Comparison of ENCODE assay signal across 1 cellular context in the genomic region with DNA sequence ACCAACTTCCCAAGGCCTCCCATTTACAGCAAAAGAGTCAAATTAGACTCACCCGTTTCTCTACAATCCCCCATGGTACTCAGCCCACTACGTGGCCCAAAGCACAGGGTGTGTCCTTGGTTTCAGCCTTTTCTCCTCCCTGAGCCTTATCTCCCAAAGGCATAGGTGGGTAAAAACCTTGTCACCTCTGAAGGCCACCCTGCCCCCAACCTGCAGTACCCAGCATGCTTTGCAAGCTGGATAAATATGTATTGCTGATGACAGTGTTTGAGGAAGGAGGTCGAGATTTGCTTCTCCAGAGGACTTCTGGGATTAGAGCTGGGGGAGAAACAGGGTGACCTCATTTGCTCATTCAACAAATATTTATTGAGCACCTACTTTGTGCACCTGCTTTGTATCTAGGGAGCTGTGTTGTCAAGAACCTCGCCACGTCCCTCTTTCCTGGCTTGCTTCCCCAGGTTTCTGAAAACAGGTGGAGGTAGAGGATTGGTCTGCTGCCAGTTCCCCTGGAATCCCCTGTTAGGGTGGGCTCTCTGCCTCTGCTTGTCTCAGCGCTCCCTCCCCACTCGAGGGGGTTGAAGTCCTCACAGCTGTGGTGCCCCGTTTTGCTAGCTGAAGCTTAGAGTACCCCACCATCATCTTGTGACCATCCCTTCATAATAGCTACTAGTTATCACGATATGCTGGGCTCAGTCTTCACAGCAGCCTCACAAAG.
A peak's percentile ranks its signal among the peaks of the same experiment; 100 is the strongest.
TF ChIP-seq lines count a peak whose summit lies in the region.

No MANE protein-coding gene starts in this region.

TF ChIP-seq in HepG2, 621 proteins besides CTCF, POLR2A, EP300 and RAD21 (continued from another document and continues in another):
- TF ChIP-seq TAF1 (CRISPR knock-in tag; IDR thresholded peaks at IDR 0.05) (0 out of 2 replicates have a peak, but pooled peaks have one; percentile 10), ZNF24 (IDR thresholded peaks at IDR 0.05) (no peak), DR1 (CRISPR knock-in tag; IDR thresholded peaks at IDR 0.05) (no peak), RBFOX2 (IDR thresholded peaks at IDR 0.05; ENCODE audit: low read depth, low read length) (no peak; the same call in 1 of the 2 replicates), SMARCE1 (IDR thresholded peaks at IDR 0.05; ENCODE audit: borderline replicate concordance) (no peak), SP4 (CRISPR knock-in tag; IDR thresholded peaks at IDR 0.05) (peak; percentile 45; the same call in 1 of the 2 replicates), SPEN (CRISPR knock-in tag; IDR thresholded peaks at IDR 0.05; ENCODE audit: low read depth) (no peak), DMAP1 (CRISPR knock-in tag; IDR thresholded peaks at IDR 0.05) (no peak; the same call in 1 of the 2 replicates), ZNF17 (CRISPR knock-in tag; IDR thresholded peaks at IDR 0.05) (no peak), ZBTB20 (CRISPR knock-in tag; IDR thresholded peaks at IDR 0.05; ENCODE audit: borderline replicate concordance, low read depth) (no peak), CHD4 (IDR thresholded peaks at IDR 0.05; ENCODE audit: borderline replicate concordance, low read length) (no peak), MATR3 (CRISPR knock-in tag; IDR thresholded peaks at IDR 0.05) (no peak), ZSCAN29 (CRISPR knock-in tag; conservative IDR thresholded peaks at IDR 0.05) (no peak)
- TF ChIP-seq, protein P1, sequence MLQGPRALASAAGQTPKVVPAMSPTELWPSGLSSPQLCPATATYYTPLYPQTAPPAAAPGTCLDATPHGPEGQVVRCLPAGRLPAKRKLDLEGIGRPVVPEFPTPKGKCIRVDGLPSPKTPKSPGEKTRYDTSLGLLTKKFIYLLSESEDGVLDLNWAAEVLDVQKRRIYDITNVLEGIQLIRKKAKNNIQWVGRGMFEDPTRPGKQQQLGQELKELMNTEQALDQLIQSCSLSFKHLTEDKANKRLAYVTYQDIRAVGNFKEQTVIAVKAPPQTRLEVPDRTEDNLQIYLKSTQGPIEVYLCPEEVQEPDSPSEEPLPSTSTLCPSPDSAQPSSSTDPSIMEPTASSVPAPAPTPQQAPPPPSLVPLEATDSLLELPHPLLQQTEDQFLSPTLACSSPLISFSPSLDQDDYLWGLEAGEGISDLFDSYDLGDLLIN (CRISPR knock-in tag; IDR thresholded peaks at IDR 0.05; ENCODE audit: borderline replicate concordance): no peak
- TF ChIP-seq, protein P2, sequence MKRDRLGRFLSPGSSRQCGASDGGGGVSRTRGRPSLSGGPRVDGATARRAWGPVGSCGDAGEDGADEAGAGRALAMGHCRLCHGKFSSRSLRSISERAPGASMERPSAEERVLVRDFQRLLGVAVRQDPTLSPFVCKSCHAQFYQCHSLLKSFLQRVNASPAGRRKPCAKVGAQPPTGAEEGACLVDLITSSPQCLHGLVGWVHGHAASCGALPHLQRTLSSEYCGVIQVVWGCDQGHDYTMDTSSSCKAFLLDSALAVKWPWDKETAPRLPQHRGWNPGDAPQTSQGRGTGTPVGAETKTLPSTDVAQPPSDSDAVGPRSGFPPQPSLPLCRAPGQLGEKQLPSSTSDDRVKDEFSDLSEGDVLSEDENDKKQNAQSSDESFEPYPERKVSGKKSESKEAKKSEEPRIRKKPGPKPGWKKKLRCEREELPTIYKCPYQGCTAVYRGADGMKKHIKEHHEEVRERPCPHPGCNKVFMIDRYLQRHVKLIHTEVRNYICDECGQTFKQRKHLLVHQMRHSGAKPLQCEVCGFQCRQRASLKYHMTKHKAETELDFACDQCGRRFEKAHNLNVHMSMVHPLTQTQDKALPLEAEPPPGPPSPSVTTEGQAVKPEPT (CRISPR knock-in tag; IDR thresholded peaks at IDR 0.05; ENCODE audit: low read depth): no peak
- TF ChIP-seq, protein P3, sequence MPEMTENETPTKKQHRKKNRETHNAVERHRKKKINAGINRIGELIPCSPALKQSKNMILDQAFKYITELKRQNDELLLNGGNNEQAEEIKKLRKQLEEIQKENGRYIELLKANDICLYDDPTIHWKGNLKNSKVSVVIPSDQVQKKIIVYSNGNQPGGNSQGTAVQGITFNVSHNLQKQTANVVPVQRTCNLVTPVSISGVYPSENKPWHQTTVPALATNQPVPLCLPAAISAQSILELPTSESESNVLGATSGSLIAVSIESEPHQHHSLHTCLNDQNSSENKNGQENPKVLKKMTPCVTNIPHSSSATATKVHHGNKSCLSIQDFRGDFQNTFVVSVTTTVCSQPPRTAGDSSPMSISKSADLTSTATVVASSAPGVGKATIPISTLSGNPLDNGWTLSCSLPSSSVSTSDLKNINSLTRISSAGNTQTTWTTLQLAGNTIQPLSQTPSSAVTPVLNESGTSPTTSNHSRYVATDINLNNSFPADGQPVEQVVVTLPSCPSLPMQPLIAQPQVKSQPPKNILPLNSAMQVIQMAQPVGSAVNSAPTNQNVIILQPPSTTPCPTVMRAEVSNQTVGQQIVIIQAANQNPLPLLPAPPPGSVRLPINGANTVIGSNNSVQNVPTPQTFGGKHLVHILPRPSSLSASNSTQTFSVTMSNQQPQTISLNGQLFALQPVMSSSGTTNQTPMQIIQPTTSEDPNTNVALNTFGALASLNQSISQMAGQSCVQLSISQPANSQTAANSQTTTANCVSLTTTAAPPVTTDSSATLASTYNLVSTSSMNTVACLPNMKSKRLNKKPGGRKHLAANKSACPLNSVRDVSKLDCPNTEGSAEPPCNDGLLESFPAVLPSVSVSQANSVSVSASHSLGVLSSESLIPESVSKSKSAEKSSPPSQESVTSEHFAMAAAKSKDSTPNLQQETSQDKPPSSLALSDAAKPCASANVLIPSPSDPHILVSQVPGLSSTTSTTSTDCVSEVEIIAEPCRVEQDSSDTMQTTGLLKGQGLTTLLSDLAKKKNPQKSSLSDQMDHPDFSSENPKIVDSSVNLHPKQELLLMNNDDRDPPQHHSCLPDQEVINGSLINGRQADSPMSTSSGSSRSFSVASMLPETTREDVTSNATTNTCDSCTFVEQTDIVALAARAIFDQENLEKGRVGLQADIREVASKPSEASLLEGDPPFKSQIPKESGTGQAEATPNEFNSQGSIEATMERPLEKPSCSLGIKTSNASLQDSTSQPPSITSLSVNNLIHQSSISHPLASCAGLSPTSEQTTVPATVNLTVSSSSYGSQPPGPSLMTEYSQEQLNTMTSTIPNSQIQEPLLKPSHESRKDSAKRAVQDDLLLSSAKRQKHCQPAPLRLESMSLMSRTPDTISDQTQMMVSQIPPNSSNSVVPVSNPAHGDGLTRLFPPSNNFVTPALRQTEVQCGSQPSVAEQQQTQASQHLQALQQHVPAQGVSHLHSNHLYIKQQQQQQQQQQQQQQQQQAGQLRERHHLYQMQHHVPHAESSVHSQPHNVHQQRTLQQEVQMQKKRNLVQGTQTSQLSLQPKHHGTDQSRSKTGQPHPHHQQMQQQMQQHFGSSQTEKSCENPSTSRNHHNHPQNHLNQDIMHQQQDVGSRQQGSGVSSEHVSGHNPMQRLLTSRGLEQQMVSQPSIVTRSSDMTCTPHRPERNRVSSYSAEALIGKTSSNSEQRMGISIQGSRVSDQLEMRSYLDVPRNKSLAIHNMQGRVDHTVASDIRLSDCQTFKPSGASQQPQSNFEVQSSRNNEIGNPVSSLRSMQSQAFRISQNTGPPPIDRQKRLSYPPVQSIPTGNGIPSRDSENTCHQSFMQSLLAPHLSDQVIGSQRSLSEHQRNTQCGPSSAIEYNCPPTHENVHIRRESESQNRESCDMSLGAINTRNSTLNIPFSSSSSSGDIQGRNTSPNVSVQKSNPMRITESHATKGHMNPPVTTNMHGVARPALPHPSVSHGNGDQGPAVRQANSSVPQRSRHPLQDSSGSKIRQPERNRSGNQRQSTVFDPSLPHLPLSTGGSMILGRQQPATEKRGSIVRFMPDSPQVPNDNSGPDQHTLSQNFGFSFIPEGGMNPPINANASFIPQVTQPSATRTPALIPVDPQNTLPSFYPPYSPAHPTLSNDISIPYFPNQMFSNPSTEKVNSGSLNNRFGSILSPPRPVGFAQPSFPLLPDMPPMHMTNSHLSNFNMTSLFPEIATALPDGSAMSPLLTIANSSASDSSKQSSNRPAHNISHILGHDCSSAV (CRISPR knock-in tag; IDR thresholded peaks at IDR 0.05; ENCODE audit: borderline replicate concordance): no peak
- TF ChIP-seq, protein P4, sequence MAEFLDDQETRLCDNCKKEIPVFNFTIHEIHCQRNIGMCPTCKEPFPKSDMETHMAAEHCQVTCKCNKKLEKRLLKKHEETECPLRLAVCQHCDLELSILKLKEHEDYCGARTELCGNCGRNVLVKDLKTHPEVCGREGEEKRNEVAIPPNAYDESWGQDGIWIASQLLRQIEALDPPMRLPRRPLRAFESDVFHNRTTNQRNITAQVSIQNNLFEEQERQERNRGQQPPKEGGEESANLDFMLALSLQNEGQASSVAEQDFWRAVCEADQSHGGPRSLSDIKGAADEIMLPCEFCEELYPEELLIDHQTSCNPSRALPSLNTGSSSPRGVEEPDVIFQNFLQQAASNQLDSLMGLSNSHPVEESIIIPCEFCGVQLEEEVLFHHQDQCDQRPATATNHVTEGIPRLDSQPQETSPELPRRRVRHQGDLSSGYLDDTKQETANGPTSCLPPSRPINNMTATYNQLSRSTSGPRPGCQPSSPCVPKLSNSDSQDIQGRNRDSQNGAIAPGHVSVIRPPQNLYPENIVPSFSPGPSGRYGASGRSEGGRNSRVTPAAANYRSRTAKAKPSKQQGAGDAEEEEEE (CRISPR knock-in tag; IDR thresholded peaks at IDR 0.05; ENCODE audit: borderline replicate concordance): no peak
- TF ChIP-seq, protein P5, sequence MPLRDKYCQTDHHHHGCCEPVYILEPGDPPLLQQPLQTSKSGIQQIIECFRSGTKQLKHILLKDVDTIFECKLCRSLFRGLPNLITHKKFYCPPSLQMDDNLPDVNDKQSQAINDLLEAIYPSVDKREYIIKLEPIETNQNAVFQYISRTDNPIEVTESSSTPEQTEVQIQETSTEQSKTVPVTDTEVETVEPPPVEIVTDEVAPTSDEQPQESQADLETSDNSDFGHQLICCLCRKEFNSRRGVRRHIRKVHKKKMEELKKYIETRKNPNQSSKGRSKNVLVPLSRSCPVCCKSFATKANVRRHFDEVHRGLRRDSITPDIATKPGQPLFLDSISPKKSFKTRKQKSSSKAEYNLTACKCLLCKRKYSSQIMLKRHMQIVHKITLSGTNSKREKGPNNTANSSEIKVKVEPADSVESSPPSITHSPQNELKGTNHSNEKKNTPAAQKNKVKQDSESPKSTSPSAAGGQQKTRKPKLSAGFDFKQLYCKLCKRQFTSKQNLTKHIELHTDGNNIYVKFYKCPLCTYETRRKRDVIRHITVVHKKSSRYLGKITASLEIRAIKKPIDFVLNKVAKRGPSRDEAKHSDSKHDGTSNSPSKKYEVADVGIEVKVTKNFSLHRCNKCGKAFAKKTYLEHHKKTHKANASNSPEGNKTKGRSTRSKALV (CRISPR knock-in tag; IDR thresholded peaks at IDR 0.05): no peak
- TF ChIP-seq, protein P6, sequence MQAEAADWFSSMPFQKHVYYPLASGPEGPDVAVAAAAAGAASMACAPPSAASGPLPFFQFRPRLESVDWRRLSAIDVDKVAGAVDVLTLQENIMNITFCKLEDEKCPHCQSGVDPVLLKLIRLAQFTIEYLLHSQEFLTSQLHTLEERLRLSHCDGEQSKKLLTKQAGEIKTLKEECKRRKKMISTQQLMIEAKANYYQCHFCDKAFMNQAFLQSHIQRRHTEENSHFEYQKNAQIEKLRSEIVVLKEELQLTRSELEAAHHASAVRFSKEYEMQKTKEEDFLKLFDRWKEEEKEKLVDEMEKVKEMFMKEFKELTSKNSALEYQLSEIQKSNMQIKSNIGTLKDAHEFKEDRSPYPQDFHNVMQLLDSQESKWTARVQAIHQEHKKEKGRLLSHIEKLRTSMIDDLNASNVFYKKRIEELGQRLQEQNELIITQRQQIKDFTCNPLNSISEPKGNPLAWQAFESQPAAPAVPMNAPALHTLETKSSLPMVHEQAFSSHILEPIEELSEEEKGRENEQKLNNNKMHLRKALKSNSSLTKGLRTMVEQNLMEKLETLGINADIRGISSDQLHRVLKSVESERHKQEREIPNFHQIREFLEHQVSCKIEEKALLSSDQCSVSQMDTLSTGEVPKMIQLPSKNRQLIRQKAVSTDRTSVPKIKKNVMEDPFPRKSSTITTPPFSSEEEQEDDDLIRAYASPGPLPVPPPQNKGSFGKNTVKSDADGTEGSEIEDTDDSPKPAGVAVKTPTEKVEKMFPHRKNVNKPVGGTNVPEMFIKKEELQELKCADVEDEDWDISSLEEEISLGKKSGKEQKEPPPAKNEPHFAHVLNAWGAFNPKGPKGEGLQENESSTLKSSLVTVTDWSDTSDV (CRISPR knock-in tag; IDR thresholded peaks at IDR 0.05): no peak
- TF ChIP-seq, protein P7, sequence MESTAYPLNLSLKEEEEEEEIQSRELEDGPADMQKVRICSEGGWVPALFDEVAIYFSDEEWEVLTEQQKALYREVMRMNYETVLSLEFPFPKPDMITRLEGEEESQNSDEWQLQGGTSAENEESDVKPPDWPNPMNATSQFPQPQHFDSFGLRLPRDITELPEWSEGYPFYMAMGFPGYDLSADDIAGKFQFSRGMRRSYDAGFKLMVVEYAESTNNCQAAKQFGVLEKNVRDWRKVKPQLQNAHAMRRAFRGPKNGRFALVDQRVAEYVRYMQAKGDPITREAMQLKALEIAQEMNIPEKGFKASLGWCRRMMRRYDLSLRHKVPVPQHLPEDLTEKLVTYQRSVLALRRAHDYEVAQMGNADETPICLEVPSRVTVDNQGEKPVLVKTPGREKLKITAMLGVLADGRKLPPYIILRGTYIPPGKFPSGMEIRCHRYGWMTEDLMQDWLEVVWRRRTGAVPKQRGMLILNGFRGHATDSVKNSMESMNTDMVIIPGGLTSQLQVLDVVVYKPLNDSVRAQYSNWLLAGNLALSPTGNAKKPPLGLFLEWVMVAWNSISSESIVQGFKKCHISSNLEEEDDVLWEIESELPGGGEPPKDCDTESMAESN (CRISPR knock-in tag; conservative IDR thresholded peaks at IDR 0.05): no peak
- TF ChIP-seq, protein P8, sequence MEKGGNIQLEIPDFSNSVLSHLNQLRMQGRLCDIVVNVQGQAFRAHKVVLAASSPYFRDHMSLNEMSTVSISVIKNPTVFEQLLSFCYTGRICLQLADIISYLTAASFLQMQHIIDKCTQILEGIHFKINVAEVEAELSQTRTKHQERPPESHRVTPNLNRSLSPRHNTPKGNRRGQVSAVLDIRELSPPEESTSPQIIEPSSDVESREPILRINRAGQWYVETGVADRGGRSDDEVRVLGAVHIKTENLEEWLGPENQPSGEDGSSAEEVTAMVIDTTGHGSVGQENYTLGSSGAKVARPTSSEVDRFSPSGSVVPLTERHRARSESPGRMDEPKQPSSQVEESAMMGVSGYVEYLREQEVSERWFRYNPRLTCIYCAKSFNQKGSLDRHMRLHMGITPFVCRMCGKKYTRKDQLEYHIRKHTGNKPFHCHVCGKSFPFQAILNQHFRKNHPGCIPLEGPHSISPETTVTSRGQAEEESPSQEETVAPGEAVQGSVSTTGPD (CRISPR knock-in tag; IDR thresholded peaks at IDR 0.05): no peak
